In genomic region chr12:101880769-101881168, GRCh38 we compare ENCODE assay signal across 17 cellular contexts.
"Had no signal": no experiment of that assay in that cellular context is flagged by ENCODE, and none has a peak within 500 bp of the region (broad histone marks: within the 10 kb centered on the region; RNA-seq: fewer than 3 reads in every experiment).

No MANE protein-coding gene starts in this region.

- H3K27me3 ChIP-seq: testis had no signal

- H3K9me3 ChIP-seq: testis had no signal

- H3K27me3 Mint-ChIP-seq: activated CD4-positive, alpha-beta memory T cell treated with anti-CD3 and anti-CD28 coated beads for 36 hours; activated CD8-positive, alpha-beta memory T cell treated with anti-CD3 and anti-CD28 coated beads, Interleukin-2, amount 10 ng/mL, durations not matched to agents 7 days and 5 days; natural killer cell treated with Interleukin-12 subunit alpha and Interleukin-12 subunit beta and Interleukin-15 and Interleukin-18, amount 100 ng/mL, for 72 hours; stimulated activated naive CD8-positive, alpha-beta T cell treated with anti-CD3 and anti-CD28 coated beads, Interleukin-15, Interleukin-2, amounts not matched to agents 100 ng/mL and 50 ng/mL, for 24 hours; T-helper 17 cell had no signal

- H3K4me3 Mint-ChIP-seq: activated CD4-positive, alpha-beta memory T cell treated with anti-CD3 and anti-CD28 coated beads for 36 hours; activated CD4-positive, alpha-beta T cell treated with anti-CD3 and anti-CD28 coated beads for 36 hours; activated CD8-positive, alpha-beta memory T cell treated with anti-CD3 and anti-CD28 coated beads, Interleukin-2, amount 10 ng/mL, durations not matched to agents 7 days and 5 days; activated T-cell treated with anti-CD3 and anti-CD28 coated beads, Interleukin-2, amount 50 U/mL, for 24 hours; stimulated activated naive CD8-positive, alpha-beta T cell treated with anti-CD3 and anti-CD28 coated beads, Interleukin-15, Interleukin-2, amounts not matched to agents 100 ng/mL and 50 ng/mL, for 24 hours; T-helper 17 cell had no signal

- H3K4me1 ChIP-seq: testis had no signal

- ATAC-seq: activated CD4-positive, alpha-beta T cell treated with anti-CD3 and anti-CD28 coated beads for 36 hours; activated CD8-positive, alpha-beta memory T cell treated with anti-CD3 and anti-CD28 coated beads, Interleukin-2, amount 10 ng/mL, durations not matched to agents 7 days and 5 days; left lobe of liver; natural killer cell treated with Interleukin-12 subunit alpha and Interleukin-12 subunit beta and Interleukin-15 and Interleukin-18, amount 100 ng/mL, for 72 hours; right cardiac atrium; T-helper 17 cell had no signal

- H3K9me3 Mint-ChIP-seq: activated CD4-positive, alpha-beta memory T cell treated with anti-CD3 and anti-CD28 coated beads for 36 hours; activated T-cell treated with anti-CD3 and anti-CD28 coated beads, Interleukin-2, amount 50 U/mL, for 24 hours; natural killer cell treated with Interleukin-12 subunit alpha and Interleukin-12 subunit beta and Interleukin-15 and Interleukin-18, amount 100 ng/mL, for 72 hours; stimulated activated naive CD8-positive, alpha-beta T cell treated with anti-CD3 and anti-CD28 coated beads, Interleukin-15, Interleukin-2, amounts not matched to agents 100 ng/mL and 50 ng/mL, for 24 hours had no signal

- DNase-seq: activated CD4-positive, alpha-beta memory T cell treated with anti-CD3 and anti-CD28 coated beads for 36 hours; activated CD4-positive, alpha-beta T cell treated with anti-CD3 and anti-CD28 coated beads for 36 hours; activated CD8-positive, alpha-beta memory T cell treated with anti-CD3 and anti-CD28 coated beads, Interleukin-2, amount 10 ng/mL, durations not matched to agents 7 days and 5 days; activated naive CD4-positive, alpha-beta T cell treated with anti-CD3 and anti-CD28 coated beads, Interleukin-2, amount 50 U/mL, for 16 hours; activated T-cell treated with anti-CD3 and anti-CD28 coated beads, Interleukin-2, amount 50 U/mL, for 24 hours; mesenchymal stem cell; occipital lobe; right cardiac atrium; stimulated activated CD4-positive, alpha-beta T cell treated with anti-CD3 and anti-CD28 coated beads, Interleukin-4, amount 100 ng/mL, for 4 hours; stimulated activated CD8-positive, alpha-beta memory T cell treated with anti-CD3 and anti-CD28 coated beads, Interleukin-4, amount 100 ng/mL, for 48 hours; T-helper 17 cell; testis had no signal

- H3K36me3 Mint-ChIP-seq: activated CD4-positive, alpha-beta memory T cell treated with anti-CD3 and anti-CD28 coated beads for 36 hours had no signal

- H3K27ac ChIP-seq: testis had no signal

- H3K27ac Mint-ChIP-seq: activated CD4-positive, alpha-beta memory T cell treated with anti-CD3 and anti-CD28 coated beads for 36 hours; activated CD4-positive, alpha-beta T cell treated with anti-CD3 and anti-CD28 coated beads for 36 hours; activated CD8-positive, alpha-beta memory T cell treated with anti-CD3 and anti-CD28 coated beads, Interleukin-2, amount 10 ng/mL, durations not matched to agents 7 days and 5 days; activated T-cell treated with anti-CD3 and anti-CD28 coated beads, Interleukin-2, amount 50 U/mL, for 24 hours; natural killer cell treated with Interleukin-12 subunit alpha and Interleukin-12 subunit beta and Interleukin-15 and Interleukin-18, amount 100 ng/mL, for 72 hours; progenitor cell of endocrine pancreas; stimulated activated naive CD8-positive, alpha-beta T cell treated with anti-CD3 and anti-CD28 coated beads, Interleukin-15, Interleukin-2, amounts not matched to agents 100 ng/mL and 50 ng/mL, for 24 hours; T-helper 17 cell had no signal

- H3K4me3 ChIP-seq: smooth muscle cell, testis had no signal

- H3K4me2 ChIP-seq: smooth muscle cell had no signal
